Comparison of ENCODE assay signal across 1 cellular context in the genomic region with DNA sequence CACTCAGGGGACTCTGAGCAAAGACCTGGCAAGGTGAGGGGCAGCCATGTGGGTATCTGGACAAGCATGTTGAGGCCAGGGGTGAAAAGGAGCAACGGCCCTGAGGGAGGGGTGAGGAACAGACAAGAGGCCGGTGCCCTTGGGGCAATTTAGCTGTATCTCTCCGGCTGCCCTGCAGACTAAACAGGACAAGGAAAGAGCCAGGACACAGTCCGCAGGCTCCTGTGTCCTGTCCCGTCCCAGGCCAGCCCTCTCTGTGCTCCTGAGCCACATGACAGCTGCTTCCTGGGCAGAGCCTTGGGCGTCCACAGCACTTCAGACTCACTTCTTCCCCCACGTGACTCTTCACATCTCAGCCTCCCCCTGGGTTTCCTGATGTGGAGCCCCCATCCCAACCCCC.
TF ChIP-seq lines count a peak whose summit lies in the region.

No MANE protein-coding gene starts in this region.

TF ChIP-seq in HepG2, 621 proteins besides CTCF, POLR2A, EP300 and RAD21 (continued from another document):
- TF ChIP-seq POGZ (CRISPR knock-in tag; IDR thresholded peaks at IDR 0.05) = no peak
- TF ChIP-seq CBFB (CRISPR knock-in tag; IDR thresholded peaks at IDR 0.05) = no peak
- TF ChIP-seq ZNF709 (CRISPR knock-in tag; IDR thresholded peaks at IDR 0.05) = no peak
- TF ChIP-seq ZSCAN29 (CRISPR knock-in tag; conservative IDR thresholded peaks at IDR 0.05) = no peak
